In the genomic region with DNA sequence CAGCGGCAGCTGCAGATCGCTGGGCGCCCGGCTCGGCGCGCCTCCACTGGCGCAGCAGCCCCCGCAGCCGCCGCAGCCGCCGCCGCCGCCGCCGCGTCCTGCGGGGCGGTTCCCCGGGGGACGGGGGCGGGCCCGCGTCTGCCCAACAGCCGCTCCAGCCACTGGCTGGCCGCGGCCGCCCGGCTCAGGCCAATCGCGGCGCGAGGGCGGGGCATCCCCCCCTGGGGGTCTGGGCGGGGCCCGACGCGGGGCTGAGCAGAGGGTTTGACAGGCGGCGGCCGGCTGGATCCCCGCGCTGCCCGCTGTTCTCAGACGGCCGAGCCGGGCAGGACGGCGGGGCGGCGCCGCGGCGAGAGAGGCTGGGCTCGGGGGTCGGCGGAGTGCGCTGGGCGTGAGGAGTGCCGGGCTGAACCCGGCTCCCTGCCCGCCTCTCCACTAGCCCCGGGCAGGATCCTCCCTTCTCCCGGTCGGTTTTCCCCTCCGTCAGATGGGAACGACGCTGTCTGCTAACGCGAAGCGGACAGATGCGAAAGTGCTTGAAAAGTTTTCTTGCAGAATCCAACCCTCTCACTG, we compare ENCODE assay signal across 9 cellular contexts. TPM values are rescaled to one million over a fixed set of nuclear protein-coding genes. Genes with fewer than 3 reads are reported as not detected.
A peak's percentile ranks its signal among the peaks of the same experiment; 100 is the strongest.
DNase-seq lines count a peak whose midpoint lies in the region; ATAC-seq, FAIRE-seq and TF ChIP-seq lines count a peak whose summit lies in the region.
"Had no signal": no experiment of that assay in that cellular context is flagged by ENCODE, and none has a peak within 500 bp of the region (broad histone marks: within the 10 kb centered on the region; RNA-seq: fewer than 3 reads in every experiment).

A gene (minus strand): TSS at position 56 of the 573 bp plus-strand sequence. CDS start 1,100 bp downstream, outside the sequence.

- H3K4me3 ChIP-seq in keratinocyte (ENCODE audit: control insufficient read depth in 2 of 3, extremely low read depth in 1 of 3, insufficient read depth in 2 of 3, low read depth in 1 of 3, low read length in 3 of 3) (peak within 1 kb of the TSS; percentile 45 to 66 (median 55)), spleen (peak within 1 kb of the TSS; percentile 45 to 82 (median 58))

- TF ChIP-seq POLR2A in spleen (IDR thresholded peaks at IDR 0.05): no peak

- WGBS in spleen, 5 donors: 1 to 5% (median 1%) methylated on average over 14 to 73 of the region's 73 CpGs

- H3K36me3 ChIP-seq in keratinocyte (ENCODE audit: control insufficient read depth in 2 of 2, extremely low read depth in 1 of 2, insufficient read depth in 2 of 2, low read length in 2 of 2): no peaks in the 10 kb centered on the region
- no peaks in the 10 kb centered on the region for H3K36me3 ChIP-seq in spleen

- H3K9me3 ChIP-seq in keratinocyte (ENCODE audit: control insufficient read depth, low read depth, low read length): no peaks in the 10 kb centered on the region
- H3K9me3 ChIP-seq in spleen: peaks cover 0 to 12% (median 3%) of the 10 kb centered on the region in 8 donors

- H3K9ac ChIP-seq in keratinocyte (ENCODE audit: control insufficient read depth, extremely low read depth, insufficient read depth, low read length): no peak within 1 kb of the TSS

- peak within 1 kb of the TSS; percentile 60 for H3K4me3 Mint-ChIP-seq in T-helper 2 cell treated with Interferon-gamma antibody and Interleukin-4, amounts not matched to agents 5 μg/mL and 100 μg/mL, for 36 hours

- TF ChIP-seq CTCF in keratinocyte (optimal IDR thresholded peaks at IDR 0.05 in 1 of 3, IDR thresholded peaks at IDR 0.05 in 1 of 3, conservative IDR thresholded peaks at IDR 0.05 in 1 of 3; ENCODE audit: extremely low read depth in 1 of 3, insufficient read depth in 2 of 3, low read length in 3 of 3) (no peak), spleen (IDR thresholded peaks at IDR 0.05 in 8 of 11, conservative IDR thresholded peaks at IDR 0.05 in 3 of 11) (no peak)

- no peak within 1 kb of the TSS for H3K27ac Mint-ChIP-seq in T-helper 2 cell treated with Interferon-gamma antibody and Interleukin-4, amounts not matched to agents 5 μg/mL and 100 μg/mL, for 36 hours

- no peaks in the 10 kb centered on the region for H3K79me2 ChIP-seq in keratinocyte (ENCODE audit: control insufficient read depth, insufficient read depth, low read length)

- H3K27ac ChIP-seq in caudate nucleus (ENCODE audit: low read depth, low read length): no peak within 1 kb of the TSS
- H3K27ac ChIP-seq in keratinocyte (ENCODE audit: control insufficient read depth, insufficient read depth, low read length): no peak within 1 kb of the TSS
- H3K27ac ChIP-seq in spleen: no peak within 1 kb of the TSS

- no peaks in the 10 kb centered on the region for H3K36me3 Mint-ChIP-seq in T-helper 2 cell treated with Interferon-gamma antibody and Interleukin-4, amounts not matched to agents 5 μg/mL and 100 μg/mL, for 36 hours (ENCODE audit: low read depth)

- H3K4me1 ChIP-seq in keratinocyte (ENCODE audit: control insufficient read depth, extremely low read depth, insufficient read depth, low read length): peaks cover 3% of the 10 kb centered on the region
- peaks cover 11 to 30% (median 23%) of the 10 kb centered on the region in 6 donors for H3K4me1 ChIP-seq in spleen

- H3K9me1 ChIP-seq in keratinocyte (ENCODE audit: control insufficient read depth, extremely low read depth, insufficient read depth, low read length): no peaks in the 10 kb centered on the region

- ATAC-seq in HG02759 (IDR thresholded peaks at IDR 0.05; ENCODE audit: unreplicated experiment): peak; percentile 98

- dilution Hi-C loops in keratinocyte (cut with MboI; ENCODE audit: extremely low pct_ligation_motif_present, low sequenced_read_pairs): no loop called here

- H3K27me3 ChIP-seq in keratinocyte (ENCODE audit: control insufficient read depth, extremely low read depth, insufficient read depth, low read length) (peaks cover 58% of the 10 kb centered on the region), spleen (replicated peaks in 1 of 7) (peaks cover 0 to 98% (median 38%) of the 10 kb centered on the region in 7 donors)

- H3K27me3 Mint-ChIP-seq in T-helper 2 cell treated with Interferon-gamma antibody and Interleukin-4, amounts not matched to agents 5 μg/mL and 100 μg/mL, for 36 hours (ENCODE audit: low read depth): peaks cover 71% of the 10 kb centered on the region

- DNase-seq in activated CD4-positive, alpha-beta T cell treated with anti-CD3 and anti-CD28 coated beads for 24 hours (ENCODE audit: low read depth in 2 of 2): peak; percentile 22 to 55
- no peak for DNase-seq in activated CD4-positive, alpha-beta T cell treated with anti-CD3 and anti-CD28 coated beads for 1 hour
- peak; percentile 74 for DNase-seq in NCI-H128 (lab: John Stamatoyannopoulos, UW; ENCODE audit: unreplicated experiment)
- peak; percentile 74 for DNase-seq in T-helper 2 cell treated with Interferon-gamma antibody and Interleukin-4, amounts not matched to agents 5 μg/mL and 100 μg/mL, for 36 hours (ENCODE audit: low spot score)
- DNase-seq in caudate nucleus (lab: John Stamatoyannopoulos, UW): peak in 55 of 61 donors; percentile 11 to 80 (median 44)
- DNase-seq in keratinocyte (ENCODE audit: low read depth, low spot score): no peak
- peak; percentile 82 for DNase-seq in spleen

- FAIRE-seq in keratinocyte (lab: Jason Lieb, UNC): no peak
- FAIRE-seq: G401.6 had no signal

- H4K20me1 ChIP-seq in keratinocyte (ENCODE audit: control insufficient read depth, extremely low read depth, insufficient read depth, low read length): no peaks in the 10 kb centered on the region

- peak within 1 kb of the TSS; percentile 75 for H2AFZ ChIP-seq in keratinocyte (ENCODE audit: control insufficient read depth, low read length)

- intact Hi-C loops in spleen (cut with DNase I; ENCODE audit: low total_unique reads): no loop called here

- peaks cover 5% of the 10 kb centered on the region for H3K9me3 Mint-ChIP-seq in T-helper 2 cell treated with Interferon-gamma antibody and Interleukin-4, amounts not matched to agents 5 μg/mL and 100 μg/mL, for 36 hours

- no peaks in the 10 kb centered on the region for H3K4me1 Mint-ChIP-seq in T-helper 2 cell treated with Interferon-gamma antibody and Interleukin-4, amounts not matched to agents 5 μg/mL and 100 μg/mL, for 36 hours (ENCODE audit: low read depth)

- H3K4me2 ChIP-seq in keratinocyte (ENCODE audit: control insufficient read depth, extremely low read depth, insufficient read depth, low read depth, low read length): peak within 1 kb of the TSS; percentile 78

RNA-seq across cellular contexts. Expression of the gene that starts here (rescaled TPM):
- not detected in 3 replicates for polyA plus RNA-seq in keratinocyte
- 0.27 TPM for polyA plus RNA-seq in keratinocyte (2011; ENCODE audit: low read depth)
- polyA plus RNA-seq in keratinocyte (2011; cell fraction: cytosol; rRNA removed): not detected in 2 replicates
- not detected in 2 replicates for polyA plus RNA-seq in keratinocyte (2011; cell fraction: nucleus; rRNA removed)
- polyA plus RNA-seq in keratinocyte (2012; ENCODE audit: low replicate concordance): 0.14 TPM in 1 of 2 replicates, not detected in the other
- not detected in 3 replicates for polyA minus RNA-seq in keratinocyte
- not detected for polyA minus RNA-seq in keratinocyte (2011; cell fraction: cytosol; rRNA and poly(A)+ RNA removed)
- not detected in 2 replicates for polyA minus RNA-seq in keratinocyte (2011; cell fraction: nucleus; rRNA and poly(A)+ RNA removed)
- total RNA-seq in spleen: under 1 TPM in 3 of 7 donors, not detected in 4; 0.13 to 0.39 (median 0.28) TPM
- under 1 TPM in 2 of 3 donors, not detected in 1; 0.04 to 0.26 TPM for polyA plus RNA-seq in spleen

Comparison
In these comparisons a context has a peak if more than half of its experiments do, and no peak if none do; other contexts are left out.
1. DNase-seq: peak in activated CD4-positive, alpha-beta T cell treated with anti-CD3 and anti-CD28 coated beads for 24 hours (2 of 2), NCI-H128 (single experiment), T-helper 2 cell treated with Interferon-gamma antibody and Interleukin-4, amounts not matched to agents 5 μg/mL and 100 μg/mL, for 36 hours (single experiment) and caudate nucleus (55 of 61); none in activated CD4-positive, alpha-beta T cell treated with anti-CD3 and anti-CD28 coated beads for 1 hour (single experiment) and keratinocyte (single experiment).
2. Peak in DNase-seq and H3K4me3 ChIP-seq in spleen; RNA of the gene not detected or under 1 TPM.